Comparison of ENCODE assay signal across 18 cellular contexts in the genomic region with DNA sequence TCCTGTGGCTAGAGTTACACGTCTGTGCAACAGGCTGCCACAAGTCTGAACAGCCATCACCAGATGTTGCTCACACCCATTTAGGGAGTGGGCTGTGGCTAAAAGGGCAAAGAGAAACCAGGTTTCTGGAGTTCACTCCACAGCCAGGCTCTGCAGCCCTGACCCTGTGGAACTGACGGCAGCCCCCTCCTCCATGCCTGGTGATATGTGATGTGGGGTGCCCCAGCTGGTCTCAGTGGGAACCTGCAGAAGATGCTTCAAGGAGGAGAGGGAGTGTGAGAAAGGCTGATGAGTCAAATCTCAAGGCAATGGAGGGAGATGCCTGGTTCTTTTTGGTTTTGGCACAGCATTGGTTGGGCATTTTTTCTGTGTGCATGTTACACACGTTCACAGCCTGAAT.
DNase-seq lines count a peak whose midpoint lies in the region; FAIRE-seq and TF ChIP-seq lines count a peak whose summit lies in the region.
"Had no signal": no experiment of that assay in that cellular context is flagged by ENCODE, and none has a peak within 500 bp of the region (broad histone marks: within the 10 kb centered on the region; RNA-seq: fewer than 3 reads in every experiment).

No MANE protein-coding gene starts in this region.

- no peak for TF ChIP-seq CTCF in RWPE1 (conservative IDR thresholded peaks at IDR 0.05; ENCODE audit: low read depth)
- no peak for TF ChIP-seq CTCF in kidney (IDR thresholded peaks at IDR 0.05; ENCODE audit: borderline replicate concordance, extremely low read depth, insufficient read depth)
- no peak for TF ChIP-seq CTCF in spleen (IDR thresholded peaks at IDR 0.05 in 8 of 11, conservative IDR thresholded peaks at IDR 0.05 in 3 of 11)

- DNase-seq in activated effector memory CD4-positive, alpha-beta T cell treated with anti-CD3 and anti-CD28 coated beads, Interleukin-2, amount 50 U/mL, for 16 hours, result peak; percentile 27
- no peak for DNase-seq in activated effector memory CD4-positive, alpha-beta T cell treated with Interleukin-2 at 50 U/mL for 16 hours
- DNase-seq in RWPE1 (ENCODE audit: low spot score), result no peak
- peak; percentile 23 for DNase-seq in kidney
- peak; percentile 27 for DNase-seq in spleen
- no peak for DNase-seq in activated naive CD4-positive, alpha-beta T cell treated with anti-CD3 and anti-CD28 coated beads, Interleukin-2, amount 10 ng/mL, durations not matched to agents 7 days and 5 days
- no peak for DNase-seq in activated CD4-positive, alpha-beta memory T cell treated with anti-CD3 and anti-CD28 coated beads for 36 hours
- DNase-seq: 8988T; CD4-positive, alpha-beta memory T cell; DMS53; DND-41; EL; GOT3; H9 had no signal

- WGBS in spleen, 5 donors, result 51 to 63% (median 56%) methylated on average over 3 of the region's 3 CpGs

- no peaks in the 10 kb centered on the region for H3K36me3 ChIP-seq in kidney (ENCODE audit: control insufficient read depth in 1 of 2, insufficient read depth in 2 of 2, low read length in 2 of 2)
- no peaks in the 10 kb centered on the region for H3K36me3 ChIP-seq in spleen
- H3K36me3 ChIP-seq: BLaER1 had no signal

- no peak overlapping the region for H3K4me3 Mint-ChIP-seq in activated naive CD4-positive, alpha-beta T cell treated with anti-CD3 and anti-CD28 coated beads, Interleukin-2, amount 10 ng/mL, durations not matched to agents 7 days and 5 days
- H3K4me3 Mint-ChIP-seq in activated CD4-positive, alpha-beta memory T cell treated with anti-CD3 and anti-CD28 coated beads for 36 hours, result no peak overlapping the region
- H3K4me3 Mint-ChIP-seq: CD14-positive monocyte; CD4-positive, alpha-beta memory T cell; H9 had no signal

- H3K27me3 Mint-ChIP-seq in activated naive CD4-positive, alpha-beta T cell treated with anti-CD3 and anti-CD28 coated beads, Interleukin-2, amount 10 ng/mL, durations not matched to agents 7 days and 5 days, result peaks cover 64% of the 10 kb centered on the region
- peaks cover 49% of the 10 kb centered on the region for H3K27me3 Mint-ChIP-seq in activated CD4-positive, alpha-beta memory T cell treated with anti-CD3 and anti-CD28 coated beads for 36 hours

- intact Hi-C loops in kidney (cut with DNase I), result no loop called here
- intact Hi-C loops in spleen (cut with DNase I; ENCODE audit: low total_unique reads), result no loop called here
- intact Hi-C loops in activated CD4-positive, alpha-beta memory T cell treated with anti-CD3 and anti-CD28 coated beads for 36 hours (cut with micrococcal nuclease), result loop anchor here (5.0 kb wide), 2 partner anchors 478 to 708 kb away; partner anchors contain the start of gene PLXNA1

- H3K27ac ChIP-seq in RWPE1, result peak overlapping the region; percentile 20
- no peak overlapping the region for H3K27ac ChIP-seq in kidney (ENCODE audit: low read depth in 2 of 2, low read length in 2 of 2)
- no peak overlapping the region for H3K27ac ChIP-seq in spleen
- H3K27ac ChIP-seq: BLaER1 had no signal

- H3K9me3 ChIP-seq in kidney (ENCODE audit: control insufficient read depth in 1 of 2, low read length in 2 of 2) (no peaks in the 10 kb centered on the region), spleen (no peaks in the 10 kb centered on the region)
- H3K9me3 ChIP-seq: BLaER1 had no signal

- H3K4me1 ChIP-seq in kidney (ENCODE audit: control insufficient read depth in 1 of 2, insufficient read depth in 1 of 2, low read depth in 1 of 2, low read length in 2 of 2) (peaks cover 0 to 8% of the 10 kb centered on the region in 2 donors), spleen (peaks cover 13 to 24% (median 20%) of the 10 kb centered on the region in 6 donors)

- POLR2A ChIA-PET in RWPE1 (lab: Yijun Ruan, JAX; ENCODE audit: low non-redundant PET), result no interaction called here
- POLR2A ChIA-PET in activated CD4-positive, alpha-beta memory T cell treated with anti-CD3 and anti-CD28 coated beads for 36 hours (lab: Charles Lee), result no interaction called here

- no peak overlapping the region for H3K27ac Mint-ChIP-seq in activated naive CD4-positive, alpha-beta T cell treated with anti-CD3 and anti-CD28 coated beads, Interleukin-2, amount 10 ng/mL, durations not matched to agents 7 days and 5 days
- H3K27ac Mint-ChIP-seq in activated CD4-positive, alpha-beta memory T cell treated with anti-CD3 and anti-CD28 coated beads for 36 hours, result no peak overlapping the region
- H3K27ac Mint-ChIP-seq: CD14-positive monocyte; CD4-positive, alpha-beta memory T cell had no signal

- CTCF ChIA-PET in RWPE1 (lab: Yijun Ruan, JAX), result no interaction called here
- CTCF ChIA-PET in activated naive CD4-positive, alpha-beta T cell treated with anti-CD3 and anti-CD28 coated beads, Interleukin-2, amount 10 ng/mL, durations not matched to agents 7 days and 5 days (lab: Charles Lee), result no interaction called here
- CTCF ChIA-PET in activated CD4-positive, alpha-beta memory T cell treated with anti-CD3 and anti-CD28 coated beads for 36 hours (lab: Charles Lee), result interaction anchor here (0.9 to 1.0 kb wide), 2 partner anchors 12 to 88 kb away, joined by 3 read pairs; no protein-coding TSS in a partner anchor

- no peak overlapping the region for H3K9ac ChIP-seq in kidney (ENCODE audit: low read length in 2 of 2)
- H3K9ac ChIP-seq: BLaER1 had no signal

- H3K9me3 Mint-ChIP-seq in activated naive CD4-positive, alpha-beta T cell treated with anti-CD3 and anti-CD28 coated beads, Interleukin-2, amount 10 ng/mL, durations not matched to agents 7 days and 5 days, result no peaks in the 10 kb centered on the region
- H3K9me3 Mint-ChIP-seq in activated CD4-positive, alpha-beta memory T cell treated with anti-CD3 and anti-CD28 coated beads for 36 hours, result no peaks in the 10 kb centered on the region
- H3K9me3 Mint-ChIP-seq: CD4-positive, alpha-beta memory T cell; H9 had no signal

- peaks cover 0 to 59% (median 41%) of the 10 kb centered on the region in 7 donors for H3K27me3 ChIP-seq in spleen (replicated peaks in 1 of 7)

- FAIRE-seq in kidney (lab: Jason Lieb, UNC), result no peak
- FAIRE-seq: GM12878, HepG2 had no signal

- peaks cover 2% of the 10 kb centered on the region for H3K4me1 Mint-ChIP-seq in activated naive CD4-positive, alpha-beta T cell treated with anti-CD3 and anti-CD28 coated beads, Interleukin-2, amount 10 ng/mL, durations not matched to agents 7 days and 5 days
- peaks cover 14% of the 10 kb centered on the region for H3K4me1 Mint-ChIP-seq in activated CD4-positive, alpha-beta memory T cell treated with anti-CD3 and anti-CD28 coated beads for 36 hours (ENCODE audit: low read depth)

- no peaks in the 10 kb centered on the region for H3K36me3 Mint-ChIP-seq in activated naive CD4-positive, alpha-beta T cell treated with anti-CD3 and anti-CD28 coated beads, Interleukin-2, amount 10 ng/mL, durations not matched to agents 7 days and 5 days
- H3K36me3 Mint-ChIP-seq in activated CD4-positive, alpha-beta memory T cell treated with anti-CD3 and anti-CD28 coated beads for 36 hours, result no peaks in the 10 kb centered on the region
- H3K36me3 Mint-ChIP-seq: CD4-positive, alpha-beta memory T cell had no signal

- no peak overlapping the region for H3K4me3 ChIP-seq in kidney (ENCODE audit: low read length in 2 of 2)
- no peak overlapping the region for H3K4me3 ChIP-seq in spleen
- H3K4me3 ChIP-seq: BLaER1, GM12878 had no signal

- TF ChIP-seq POLR2A in spleen (IDR thresholded peaks at IDR 0.05), result no peak

Comparison
In these comparisons a context has a peak if more than half of its experiments do, and no peak if none do; other contexts are left out.
1. DNase-seq: peak in activated effector memory CD4-positive, alpha-beta T cell treated with anti-CD3 and anti-CD28 coated beads, Interleukin-2, amount 50 U/mL, for 16 hours (single experiment), kidney (single experiment) and spleen (single experiment); none in activated effector memory CD4-positive, alpha-beta T cell treated with Interleukin-2 at 50 U/mL for 16 hours (single experiment), RWPE1 (single experiment), activated naive CD4-positive, alpha-beta T cell treated with anti-CD3 and anti-CD28 coated beads, Interleukin-2, amount 10 ng/mL, durations not matched to agents 7 days and 5 days (single experiment) and activated CD4-positive, alpha-beta memory T cell treated with anti-CD3 and anti-CD28 coated beads for 36 hours (single experiment).